14 cellular contexts compared by ENCODE assay signal in the genomic region with DNA sequence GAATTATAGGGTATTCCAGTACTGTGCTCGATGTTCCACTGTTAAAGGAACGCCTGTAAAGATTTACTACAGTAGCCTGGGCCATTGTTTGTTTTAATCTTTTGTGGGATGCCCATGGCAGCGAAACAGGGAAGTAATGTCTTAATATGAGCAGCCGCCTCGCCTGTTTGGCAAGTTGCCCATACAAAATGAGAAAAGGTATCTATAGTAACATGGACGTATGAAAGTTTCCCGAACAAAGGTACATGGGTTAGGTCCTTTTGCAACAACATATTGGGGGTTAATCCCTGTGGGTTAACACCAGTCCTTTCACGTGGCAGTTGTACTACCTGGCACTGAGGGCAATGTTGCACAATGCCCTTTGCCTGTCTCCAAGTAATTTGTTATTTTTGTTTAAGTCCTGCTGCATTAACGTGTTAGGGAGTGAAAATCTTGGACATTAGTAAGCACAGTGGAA. TPM values are rescaled to one million over a fixed set of nuclear protein-coding genes. Genes with fewer than 3 reads are reported as not detected.
DNase-seq lines count a peak whose midpoint lies in the region; ATAC-seq, FAIRE-seq and TF ChIP-seq lines count a peak whose summit lies in the region.
"Had no signal": no experiment of that assay in that cellular context is flagged by ENCODE, and none has a peak within 500 bp of the region (broad histone marks: within the 10 kb centered on the region; RNA-seq: fewer than 3 reads in every experiment).

No MANE protein-coding gene starts in this region.

- H3K4me3 ChIP-seq in HepG2 (replicated peaks in 1 of 3; ENCODE audit: insufficient read depth in 1 of 3, low read depth in 2 of 3, low read length in 3 of 3): no peak overlapping the region

- peaks cover 0 to 11% of the 10 kb centered on the region in 2 experiments; a peak in 1 of 5 replicates for H3K27me3 ChIP-seq in HepG2 (ENCODE audit: control insufficient read depth in 1 of 2, insufficient read depth in 2 of 2, low read length in 2 of 2)

- H3K9me3 ChIP-seq in HepG2 (ENCODE audit: low read length): peaks cover 11% of the 10 kb centered on the region; the same call in 1 of the 2 replicates
- H3K9me3 ChIP-seq: SK-N-SH had no signal

- no peak overlapping the region for H3K27ac ChIP-seq in HepG2 (ENCODE audit: extremely low read length, insufficient read depth, low read length)
- H3K27ac ChIP-seq: neutrophil had no signal

- H3K79me2 ChIP-seq in HepG2 (ENCODE audit: insufficient read depth, low read length): no peaks in the 10 kb centered on the region

- no peaks in the 10 kb centered on the region for H4K20me1 ChIP-seq in HepG2 (ENCODE audit: insufficient read depth, low read length)

- POLR2A ChIA-PET in HepG2 (lab: Yijun Ruan, JAX): no interaction called here

- in situ Hi-C loops in HepG2 (cut with HindIII; ENCODE audit: extremely low pct_ligation_motif_present, low pct_unique_long_range_greater_than_20kb): no loop called here

- H3K36me3 ChIP-seq in HepG2 (replicated peaks in 1 of 2; ENCODE audit: control insufficient read depth in 1 of 2, insufficient read depth in 2 of 2, low read length in 2 of 2): no peaks in the 10 kb centered on the region
- H3K36me3 ChIP-seq: neutrophil had no signal

- no peak overlapping the region for H3K4me3 Mint-ChIP-seq in CD14-positive monocyte
- H3K4me3 Mint-ChIP-seq: activated naive CD8-positive, alpha-beta T cell; H9 had no signal

- intact Hi-C loops in HepG2 (cut with micrococcal nuclease; ENCODE audit: unreplicated experiment) (no loop called here), CD14-positive monocyte (cut with micrococcal nuclease) (no loop called here)

- H2AFZ ChIP-seq in HepG2 (ENCODE audit: low read length): no peak overlapping the region

- DNase-seq in CD1c-positive myeloid dendritic cell (ENCODE audit: extremely low spot score) (peak; percentile 40), NCI-H1417 (lab: John Stamatoyannopoulos, UW) (peak; percentile 58 to 89 (median 62)), RPMI8226 (peak; percentile 81), HepG2 (ENCODE audit: low spot score) (no peak), RKO (ENCODE audit: low spot score) (no peak), CD14-positive monocyte (ENCODE audit: low spot score) (no peak)
- DNase-seq in stimulated activated CD4-positive, alpha-beta T cell treated with anti-CD3 and anti-CD28 coated beads, Interleukin-4, amount 100 ng/mL, for 24 hours: no peak
- DNase-seq: activated CD4-positive, alpha-beta T cell treated with anti-CD3 and anti-CD28 coated beads, Interleukin-2, amount 50 U/mL, for 48 hours; H9; NCI-H1694 treated with DMSO at 0.1 percent for 48 hours; SK-N-SH had no signal

- H3K36me3 Mint-ChIP-seq in CD14-positive monocyte: no peaks in the 10 kb centered on the region

- TF ChIP-seq EP300 in HepG2 (IDR thresholded peaks at IDR 0.05; ENCODE audit: low read depth in 2 of 2, low read length in 2 of 2) (no peak), HepG2 (CRISPR knock-in tag; IDR thresholded peaks at IDR 0.05; ENCODE audit: borderline replicate concordance) (no peak)

- H3K27ac Mint-ChIP-seq in CD14-positive monocyte: no peak overlapping the region
- H3K27ac Mint-ChIP-seq: activated naive CD8-positive, alpha-beta T cell; H9 had no signal

- peaks cover 7 to 29% (median 18%) of the 10 kb centered on the region in 7 donors for H3K9me3 Mint-ChIP-seq in CD14-positive monocyte

- H3K9ac ChIP-seq in HepG2 (ENCODE audit: insufficient read depth, low read depth, low read length): no peak overlapping the region
- H3K9ac ChIP-seq: SK-N-SH had no signal

- ATAC-seq in HepG2 (no peak), HG03280 (IDR thresholded peaks at IDR 0.05; ENCODE audit: unreplicated experiment) (no peak)

- no peaks in the 10 kb centered on the region for H3K4me1 Mint-ChIP-seq in CD14-positive monocyte

- CTCF ChIA-PET in HepG2 (lab: Yijun Ruan, JAX; ENCODE audit: low intra/inter-chr PET ratio, low total read pairs): no interaction called here

- WGBS in HepG2 (ENCODE audit: low lambda C conversion rate): 7% methylated on average over 9 of the region's 9 CpGs

- no peak for FAIRE-seq in HepG2 (lab: Jason Lieb, UNC)

- BruUV-seq in HepG2 (replicated peaks; lab: Mats Ljungman, UMichigan): no TSS peak

- TF ChIP-seq CTCF in HepG2 (CRISPR knock-in tag; IDR thresholded peaks at IDR 0.05) (no peak), CD14-positive monocyte (IDR thresholded peaks at IDR 0.05) (no peak)

- no peak for TF ChIP-seq RAD21 in HepG2 (CRISPR knock-in tag; IDR thresholded peaks at IDR 0.05)

- no peak for TF ChIP-seq POLR2A in HepG2 (IDR thresholded peaks at IDR 0.05; ENCODE audit: insufficient read depth in 1 of 2, low read depth in 2 of 2, low read length in 2 of 2)

- peaks cover 3 to 13% (median 5%) of the 10 kb centered on the region in 3 donors for H3K27me3 Mint-ChIP-seq in CD14-positive monocyte (ENCODE audit: low read depth in 3 of 3)

- H3K4me1 ChIP-seq in HepG2 (ENCODE audit: insufficient read depth, low read length): peaks cover 16% of the 10 kb centered on the region

- H3K4me2 ChIP-seq in HepG2 (ENCODE audit: low read depth, low read length): no peak overlapping the region
- H3K4me2 ChIP-seq: SK-N-SH had no signal

TF ChIP-seq in HepG2, 621 proteins besides CTCF, POLR2A, EP300 and RAD21:
- TF ChIP-seq CEBPG (CRISPR knock-in tag; IDR thresholded peaks at IDR 0.05): 0 out of 2 replicates have a peak, but pooled peaks have one; percentile 26
- TF ChIP-seq, protein P1, sequence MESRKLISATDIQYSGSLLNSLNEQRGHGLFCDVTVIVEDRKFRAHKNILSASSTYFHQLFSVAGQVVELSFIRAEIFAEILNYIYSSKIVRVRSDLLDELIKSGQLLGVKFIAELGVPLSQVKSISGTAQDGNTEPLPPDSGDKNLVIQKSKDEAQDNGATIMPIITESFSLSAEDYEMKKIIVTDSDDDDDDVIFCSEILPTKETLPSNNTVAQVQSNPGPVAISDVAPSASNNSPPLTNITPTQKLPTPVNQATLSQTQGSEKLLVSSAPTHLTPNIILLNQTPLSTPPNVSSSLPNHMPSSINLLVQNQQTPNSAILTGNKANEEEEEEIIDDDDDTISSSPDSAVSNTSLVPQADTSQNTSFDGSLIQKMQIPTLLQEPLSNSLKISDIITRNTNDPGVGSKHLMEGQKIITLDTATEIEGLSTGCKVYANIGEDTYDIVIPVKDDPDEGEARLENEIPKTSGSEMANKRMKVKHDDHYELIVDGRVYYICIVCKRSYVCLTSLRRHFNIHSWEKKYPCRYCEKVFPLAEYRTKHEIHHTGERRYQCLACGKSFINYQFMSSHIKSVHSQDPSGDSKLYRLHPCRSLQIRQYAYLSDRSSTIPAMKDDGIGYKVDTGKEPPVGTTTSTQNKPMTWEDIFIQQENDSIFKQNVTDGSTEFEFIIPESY (CRISPR knock-in tag; IDR thresholded peaks at IDR 0.05): no peak
- no peak for TF ChIP-seq ZNF382 (CRISPR knock-in tag; IDR thresholded peaks at IDR 0.05; ENCODE audit: borderline replicate concordance)
- TF ChIP-seq CEBPB (IDR thresholded peaks at IDR 0.05; ENCODE audit: borderline replicate concordance, low read depth, low read length): peak; percentile 82
- TF ChIP-seq AGO1 (IDR thresholded peaks at IDR 0.05; ENCODE audit: low read depth, low read length, poor library complexity, severe bottlenecking): no peak

RNA-seq across cellular contexts. Expression of a gene that starts 21.1 kb away (rescaled TPM):
- 0.09 and 0.34 TPM in 2 replicates for total RNA-seq in HepG2 (2016; rRNA removed; fragmentation: Illumina TruSeq; extraction: Trizol)
- total RNA-seq in HepG2 (2016; cell fraction: cytosol; rRNA removed; fragmentation: Illumina TruSeq; extraction: Trizol; ENCODE audit: low read depth): 0.30 TPM in 1 of 2 replicates, not detected in the other
- total RNA-seq in HepG2 (2016; cell fraction: insoluble cytoplasmic fraction; rRNA removed; fragmentation: Illumina TruSeq; extraction: Trizol): not detected in 2 replicates
- 0.09 and 0.10 TPM in 2 replicates for total RNA-seq in HepG2 (2016; cell fraction: membrane; rRNA removed; fragmentation: Illumina TruSeq; extraction: Trizol)
- not detected in 2 replicates for total RNA-seq in HepG2 (2016; cell fraction: nucleus; rRNA removed; fragmentation: Illumina TruSeq; extraction: Trizol)
- polyA plus RNA-seq in HepG2 (2011; rRNA removed) (0.41 and 0.63 TPM in 2 replicates), CD14-positive monocyte (not detected)
- polyA plus RNA-seq in HepG2 (2011; cell fraction: cytosol; rRNA removed): 0.35 and 0.49 TPM in 2 replicates
- 0.21 TPM in 1 of 2 replicates, not detected in the other for polyA plus RNA-seq in HepG2 (2011; cell fraction: nucleus; rRNA removed)
- 0.25 and 0.96 TPM in 2 replicates for polyA plus RNA-seq in HepG2 (2012)
- polyA plus RNA-seq in HepG2 (2016; cell fraction: cytosol; fragmentation: Illumina TruSeq; extraction: Trizol; ENCODE audit: low read depth): 0.17 and 0.26 TPM in 2 replicates
- not detected in 2 replicates for polyA plus RNA-seq in HepG2 (2016; cell fraction: insoluble cytoplasmic fraction; fragmentation: Illumina TruSeq; extraction: Trizol; ENCODE audit: low read depth)
- 0.24 and 0.28 TPM in 2 replicates for polyA plus RNA-seq in HepG2 (2016; cell fraction: membrane; fragmentation: Illumina TruSeq; extraction: Trizol; ENCODE audit: low read depth)
- not detected in 2 replicates for polyA plus RNA-seq in HepG2 (2016; cell fraction: nucleus; fragmentation: Illumina TruSeq; extraction: Trizol; ENCODE audit: insufficient read depth, low read depth)
- 0.32 and 20.8 TPM in 2 replicates for polyA minus RNA-seq in HepG2 (2011; rRNA and poly(A)+ RNA removed; ENCODE audit: low replicate concordance)
- 0.20 TPM in 1 of 2 replicates, not detected in the other for polyA minus RNA-seq in HepG2 (2011; cell fraction: cytosol; rRNA and poly(A)+ RNA removed)
- polyA minus RNA-seq in HepG2 (2011; cell fraction: nucleus; rRNA and poly(A)+ RNA removed): 0.99 TPM in 1 of 2 replicates, not detected in the other
- polyA plus RNA-seq: SK-N-SH had no signal

Comparison
In these comparisons a context has a peak if more than half of its experiments do, and no peak if none do; other contexts are left out.
1. DNase-seq: peak in CD1c-positive myeloid dendritic cell (single experiment), NCI-H1417 (3 of 3) and RPMI8226 (single experiment); none in HepG2 (single experiment), stimulated activated CD4-positive, alpha-beta T cell treated with anti-CD3 and anti-CD28 coated beads, Interleukin-4, amount 100 ng/mL, for 24 hours (single experiment), RKO (single experiment) and CD14-positive monocyte (single experiment).